1 cellular context compared by ENCODE assay signal in the genomic region with DNA sequence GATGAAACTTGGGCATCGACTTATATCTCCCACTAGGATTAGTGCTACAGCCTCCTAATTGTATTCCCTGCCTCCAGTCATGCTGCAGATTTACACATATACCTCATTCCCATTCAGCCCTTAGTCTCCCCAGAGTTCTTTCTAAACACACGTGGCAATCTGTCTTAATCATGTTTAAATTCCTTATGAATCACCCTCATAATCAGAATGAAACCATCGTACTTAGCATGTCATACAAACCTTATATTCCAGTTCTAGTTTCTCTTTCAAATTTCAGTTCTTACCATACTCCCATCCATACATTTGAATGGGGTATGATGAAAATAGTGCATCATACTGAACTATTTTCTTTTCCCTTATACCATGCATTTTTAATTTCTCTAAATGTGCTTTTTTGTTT.
TF ChIP-seq lines count a peak whose summit lies in the region.

No MANE protein-coding gene starts in this region.

TF ChIP-seq in GM12878, 131 proteins besides CTCF, POLR2A, EP300 and RAD21:
- TF ChIP-seq BHLHE40 (IDR thresholded peaks at IDR 0.05; ENCODE audit: borderline replicate concordance in 1 of 2, low read depth in 2 of 2, low read length in 1 of 2) (no peak), ZNF592 (IDR thresholded peaks at IDR 0.05) (no peak), CEBPB (IDR thresholded peaks at IDR 0.05; ENCODE audit: borderline replicate concordance in 1 of 2, low read depth in 2 of 2, low read length in 2 of 2) (no peak), JUNB (IDR thresholded peaks at IDR 0.05) (peak; percentile 70)
TF ChIP-seq in GM12878: peak in this region for 1.
